ENCODE assay signal across 37 cellular contexts in genomic region chr10:70007116-70007820, GRCh38. TPM values are rescaled to one million over a fixed set of nuclear protein-coding genes. Genes with fewer than 3 reads are reported as not detected.
DNase-seq lines count a peak whose midpoint lies in the region; ATAC-seq and TF ChIP-seq lines count a peak whose summit lies in the region.
"Had no signal": no experiment of that assay in that cellular context is flagged by ENCODE, and none has a peak within 500 bp of the region (broad histone marks: within the 10 kb centered on the region; RNA-seq: fewer than 3 reads in every experiment).

No MANE protein-coding gene starts in this region.

- H3K27ac Mint-ChIP-seq in mesothelial cell of epicardium (peak overlapping the region; percentile 84), WTC11 (no peak overlapping the region)
- H3K27ac Mint-ChIP-seq: activated CD4-positive, alpha-beta memory T cell treated with anti-CD3 and anti-CD28 coated beads, Interleukin-2, amount 10 ng/mL, durations not matched to agents 7 days and 5 days; activated T-helper 1 cell treated with anti-CD3 and anti-CD28 coated beads, Interleukin-12 subunit alpha, Interleukin-12 subunit beta, Interleukin-2, Interleukin-4 antibody, amounts not matched to agents 30 ng/mL and 10 ng/mL and 1 ng/mL, durations not matched to agents 14 hours and 24 hours and 36 hours; nephron progenitor cell; T-helper 17 cell had no signal

- POLR2A ChIA-PET in WTC11 (lab: Charles Lee), result no interaction called here

- no peaks in the 10 kb centered on the region for H3K27me3 Mint-ChIP-seq in mesothelial cell of epicardium (ENCODE audit: low read depth)
- H3K27me3 Mint-ChIP-seq in WTC11 (ENCODE audit: low read depth), result peaks cover 20% of the 10 kb centered on the region

- DNase-seq in NCI-H2171 treated with DMSO at 0.1 percent for 48 hours (lab: John Stamatoyannopoulos, UW) (peak; percentile 65), NCI-H2171 (lab: John Stamatoyannopoulos, UW) (no peak), adipocyte (ENCODE audit: low read depth) (peak; percentile 14), mesothelial cell of epicardium (ENCODE audit: low spot score in 2 of 2, unreplicated experiment in 2 of 2) (no peak), WTC11 (ENCODE audit: low spot score) (no peak), WERI-Rb-1 (no peak)
- no peak for DNase-seq in activated naive CD4-positive, alpha-beta T cell treated with anti-CD3 and anti-CD28 coated beads, Interleukin-2, amount 50 U/mL, for 16 hours
- DNase-seq: activated CD4-positive, alpha-beta memory T cell treated with anti-CD3 and anti-CD28 coated beads, Interleukin-2, amount 10 ng/mL, durations not matched to agents 7 days and 5 days; activated CD8-positive, alpha-beta memory T cell treated with anti-CD3 and anti-CD28 coated beads, Interleukin-2, amount 50 U/mL, for 4 hours; activated naive CD4-positive, alpha-beta T cell treated with Interleukin-2 at 50 U/mL for 16 hours; adrenal gland; DND-41; H7; hippocampal formation; KG1; left cardiac atrium; MG63; mucosa of descending colon; NCI-H1105 treated with DMSO at 0.1 percent for 48 hours; NCI-H2029; NCI-H510A; nephron progenitor cell; NK-92 treated with Interleukin-12 subunit alpha and Interleukin-12 subunit beta, amount 100 ng/mL, for 24 hours; PC-3; stimulated activated CD4-positive, alpha-beta T cell treated with anti-CD3 and anti-CD28 coated beads, Interleukin-2, amount 100 ng/mL, for 24 hours; stimulated activated naive CD8-positive, alpha-beta T cell treated with anti-CD3 and anti-CD28 coated beads, Interleukin-15, Interleukin-2, amounts not matched to agents 100 U/mL and 50 U/mL, for 24 hours; T-helper 17 cell; upper lobe of right lung had no signal

- no peak overlapping the region for H3K9ac ChIP-seq in adipocyte (ENCODE audit: low read length)
- H3K9ac ChIP-seq: parathyroid adenoma had no signal

- peaks cover 36% of the 10 kb centered on the region for H3K9me3 Mint-ChIP-seq in mesothelial cell of epicardium
- H3K9me3 Mint-ChIP-seq in WTC11, result peaks cover 20% of the 10 kb centered on the region
- H3K9me3 Mint-ChIP-seq: activated CD4-positive, alpha-beta memory T cell treated with anti-CD3 and anti-CD28 coated beads, Interleukin-2, amount 10 ng/mL, durations not matched to agents 7 days and 5 days; activated T-helper 1 cell treated with anti-CD3 and anti-CD28 coated beads, Interleukin-12 subunit alpha, Interleukin-12 subunit beta, Interleukin-2, Interleukin-4 antibody, amounts not matched to agents 30 ng/mL and 10 ng/mL and 1 ng/mL, durations not matched to agents 14 hours and 24 hours and 36 hours had no signal

- H3K4me3 ChIP-seq in adipocyte (ENCODE audit: low read length) (no peak overlapping the region), WERI-Rb-1 (ENCODE audit: low read depth, low read length) (no peak overlapping the region)
- H3K4me3 ChIP-seq: adrenal gland, MG63, mucosa of descending colon, right atrium auricular region, upper lobe of right lung had no signal

- no peak for ATAC-seq in WTC11
- no peak for ATAC-seq in GM18867 (IDR thresholded peaks at IDR 0.05; ENCODE audit: unreplicated experiment)
- ATAC-seq: left cardiac atrium; mucosa of descending colon; PC-3; Right ventricle myocardium inferior; SK-N-SH treated with all-trans-retinoic acid at 6 μM for 48 hours; stimulated activated naive CD8-positive, alpha-beta T cell treated with anti-CD3 and anti-CD28 coated beads, Interleukin-15, Interleukin-2, amounts not matched to agents 100 U/mL and 50 U/mL, for 24 hours; T-helper 17 cell; upper lobe of right lung had no signal

- CTCF ChIA-PET in WTC11 (lab: Charles Lee), result no interaction called here

- TF ChIP-seq CTCF in mesothelial cell of epicardium (IDR thresholded peaks at IDR 0.05; ENCODE audit: unreplicated experiment) (no peak), WTC11 (IDR thresholded peaks at IDR 0.05) (no peak), WERI-Rb-1 (IDR thresholded peaks at IDR 0.05; ENCODE audit: low read depth, low read length) (no peak)

- H3K27ac ChIP-seq in WERI-Rb-1, result no peak overlapping the region
- H3K27ac ChIP-seq: adrenal gland, HL-60, parathyroid adenoma, right atrium auricular region, upper lobe of right lung had no signal

- H3K4me1 Mint-ChIP-seq in mesothelial cell of epicardium, result peaks cover 22% of the 10 kb centered on the region
- no peaks in the 10 kb centered on the region for H3K4me1 Mint-ChIP-seq in WTC11
- H3K4me1 Mint-ChIP-seq: activated CD4-positive, alpha-beta memory T cell treated with anti-CD3 and anti-CD28 coated beads, Interleukin-2, amount 10 ng/mL, durations not matched to agents 7 days and 5 days; nephron progenitor cell; T-helper 17 cell had no signal

- no peaks in the 10 kb centered on the region for H3K4me1 ChIP-seq in adipocyte (ENCODE audit: control insufficient read depth, insufficient read depth, low read length)
- H3K4me1 ChIP-seq: adrenal gland, parathyroid adenoma, right atrium auricular region, upper lobe of right lung had no signal

- H3K36me3 ChIP-seq in adipocyte (ENCODE audit: control insufficient read depth, insufficient read depth, low read length, severe bottlenecking), result no peaks in the 10 kb centered on the region
- H3K36me3 ChIP-seq in WERI-Rb-1, result no peaks in the 10 kb centered on the region
- H3K36me3 ChIP-seq: adrenal gland, MG63, right atrium auricular region, upper lobe of right lung had no signal

- H3K4me3 Mint-ChIP-seq in mesothelial cell of epicardium (peak overlapping the region; percentile 34), WTC11 (no peak overlapping the region)
- H3K4me3 Mint-ChIP-seq: activated CD4-positive, alpha-beta memory T cell treated with anti-CD3 and anti-CD28 coated beads, Interleukin-2, amount 10 ng/mL, durations not matched to agents 7 days and 5 days; activated T-helper 1 cell treated with anti-CD3 and anti-CD28 coated beads, Interleukin-12 subunit alpha, Interleukin-12 subunit beta, Interleukin-2, Interleukin-4 antibody, amounts not matched to agents 30 ng/mL and 10 ng/mL and 1 ng/mL, durations not matched to agents 14 hours and 24 hours and 36 hours; nephron progenitor cell; T-helper 17 cell had no signal

- peaks cover 6% of the 10 kb centered on the region for H3K36me3 Mint-ChIP-seq in mesothelial cell of epicardium
- H3K36me3 Mint-ChIP-seq in WTC11, result no peaks in the 10 kb centered on the region

- peaks cover 30% of the 10 kb centered on the region for H3K27me3 ChIP-seq in adipocyte (replicated peaks; ENCODE audit: control insufficient read depth, insufficient read depth, low read length)
- H3K27me3 ChIP-seq in WERI-Rb-1 (ENCODE audit: insufficient read depth, low read depth, severe bottlenecking), result no peaks in the 10 kb centered on the region
- H3K27me3 ChIP-seq: adrenal gland, right atrium auricular region had no signal

- peaks cover 12% of the 10 kb centered on the region for H3K9me3 ChIP-seq in adipocyte (ENCODE audit: control insufficient read depth, low read length)
- H3K9me3 ChIP-seq in WERI-Rb-1 (ENCODE audit: severe bottlenecking), result peaks cover 3% of the 10 kb centered on the region
- H3K9me3 ChIP-seq: adrenal gland, MG63, mucosa of descending colon, right atrium auricular region, upper lobe of right lung had no signal

TF ChIP-seq in WTC11, 78 proteins besides CTCF, POLR2A, EP300 and RAD21 (continues in another document):
- TF ChIP-seq ZNF317 (CRISPR knock-in tag; IDR thresholded peaks at IDR 0.05; ENCODE audit: borderline replicate concordance, low read depth) (no peak), E2F4 (CRISPR knock-in tag; IDR thresholded peaks at IDR 0.05; ENCODE audit: borderline replicate concordance, low read depth) (no peak), MYBL2 (CRISPR knock-in tag; IDR thresholded peaks at IDR 0.05) (no peak), NFYB (CRISPR knock-in tag; conservative IDR thresholded peaks at IDR 0.05; ENCODE audit: low read depth) (no peak), SP1 (CRISPR knock-in tag; conservative IDR thresholded peaks at IDR 0.05) (no peak), RORB (CRISPR knock-in tag; IDR thresholded peaks at IDR 0.05) (no peak), SOX15 (CRISPR knock-in tag; IDR thresholded peaks at IDR 0.05) (no peak), NR2C2 (CRISPR knock-in tag; IDR thresholded peaks at IDR 0.05) (no peak), ZNF512 (CRISPR knock-in tag; IDR thresholded peaks at IDR 0.05; ENCODE audit: borderline replicate concordance) (no peak), EMX1 (CRISPR knock-in tag; IDR thresholded peaks at IDR 0.05) (no peak)
- TF ChIP-seq, protein P1, sequence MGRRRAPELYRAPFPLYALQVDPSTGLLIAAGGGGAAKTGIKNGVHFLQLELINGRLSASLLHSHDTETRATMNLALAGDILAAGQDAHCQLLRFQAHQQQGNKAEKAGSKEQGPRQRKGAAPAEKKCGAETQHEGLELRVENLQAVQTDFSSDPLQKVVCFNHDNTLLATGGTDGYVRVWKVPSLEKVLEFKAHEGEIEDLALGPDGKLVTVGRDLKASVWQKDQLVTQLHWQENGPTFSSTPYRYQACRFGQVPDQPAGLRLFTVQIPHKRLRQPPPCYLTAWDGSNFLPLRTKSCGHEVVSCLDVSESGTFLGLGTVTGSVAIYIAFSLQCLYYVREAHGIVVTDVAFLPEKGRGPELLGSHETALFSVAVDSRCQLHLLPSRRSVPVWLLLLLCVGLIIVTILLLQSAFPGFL (CRISPR knock-in tag; IDR thresholded peaks at IDR 0.05; ENCODE audit: borderline replicate concordance), result no peak

RNA-seq across cellular contexts. Expression of gene MACROH2A2, which starts 45.4 kb away (rescaled TPM):
- total RNA-seq in mesothelial cell of epicardium (122 to 128 TPM (median 125 TPM) in 3 replicates), WTC11 (2021) (33.0 to 35.4 TPM (median 33.5 TPM) in 3 replicates)
- total RNA-seq: endothelial cell of umbilical vein, lung microvascular endothelial cell had no signal

Comparison
In these comparisons a context has a peak if more than half of its experiments do, and no peak if none do; other contexts are left out.
1. DNase-seq: peak in NCI-H2171 treated with DMSO at 0.1 percent for 48 hours (single experiment) and adipocyte (single experiment); none in NCI-H2171 (single experiment), mesothelial cell of epicardium (0 of 2), WTC11 (single experiment), WERI-Rb-1 (single experiment) and activated naive CD4-positive, alpha-beta T cell treated with anti-CD3 and anti-CD28 coated beads, Interleukin-2, amount 50 U/mL, for 16 hours (single experiment).